In the genomic region with DNA sequence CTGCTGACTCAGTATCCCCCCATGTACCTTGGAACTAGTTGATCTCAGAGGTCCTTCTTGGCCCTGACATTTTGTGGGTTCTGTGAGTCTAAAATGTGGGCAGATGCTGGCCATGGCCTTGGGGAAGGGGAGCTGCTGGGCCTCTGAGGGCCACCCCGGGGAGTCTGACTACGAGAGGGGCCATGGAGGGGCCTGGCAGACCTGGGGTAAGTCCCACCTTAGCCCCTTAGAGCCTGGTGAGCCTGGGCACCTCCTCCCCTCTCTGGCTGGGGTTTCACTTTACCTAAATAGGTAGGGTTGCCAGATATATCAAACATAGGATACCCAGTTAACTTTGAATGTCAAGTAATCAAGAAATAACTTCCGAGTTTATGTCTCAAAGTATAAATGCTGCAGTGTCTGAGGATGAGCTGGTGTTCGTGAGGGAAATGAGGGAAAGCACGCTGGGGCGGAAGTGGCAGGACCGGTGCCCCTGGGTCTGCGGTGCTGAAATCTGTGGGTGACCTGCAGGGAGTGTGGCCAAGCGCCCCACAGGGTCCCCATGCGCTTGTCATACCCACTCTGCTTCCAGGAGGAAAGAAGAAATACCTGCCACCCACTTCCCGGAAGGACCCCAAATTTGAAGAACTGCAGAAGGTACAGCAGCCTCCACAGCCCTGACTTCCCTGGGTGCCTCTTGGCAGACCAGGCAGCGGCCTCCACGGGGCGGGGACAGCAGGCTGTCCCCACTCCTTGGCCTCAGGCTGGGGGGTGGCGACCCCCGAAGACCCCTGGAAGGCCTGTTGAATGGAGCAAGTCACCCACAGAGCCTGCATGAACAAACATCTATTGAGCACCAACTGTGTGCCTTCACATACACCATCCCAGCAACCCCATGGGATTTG, we compare ENCODE assay signal across 1 cellular context.
TF ChIP-seq lines count a peak whose summit lies in the region.

No MANE protein-coding gene starts in this region.

TF ChIP-seq in GM23338, 12 proteins besides CTCF, POLR2A, EP300 and RAD21 (continued from another document):
- TF ChIP-seq, protein P1, sequence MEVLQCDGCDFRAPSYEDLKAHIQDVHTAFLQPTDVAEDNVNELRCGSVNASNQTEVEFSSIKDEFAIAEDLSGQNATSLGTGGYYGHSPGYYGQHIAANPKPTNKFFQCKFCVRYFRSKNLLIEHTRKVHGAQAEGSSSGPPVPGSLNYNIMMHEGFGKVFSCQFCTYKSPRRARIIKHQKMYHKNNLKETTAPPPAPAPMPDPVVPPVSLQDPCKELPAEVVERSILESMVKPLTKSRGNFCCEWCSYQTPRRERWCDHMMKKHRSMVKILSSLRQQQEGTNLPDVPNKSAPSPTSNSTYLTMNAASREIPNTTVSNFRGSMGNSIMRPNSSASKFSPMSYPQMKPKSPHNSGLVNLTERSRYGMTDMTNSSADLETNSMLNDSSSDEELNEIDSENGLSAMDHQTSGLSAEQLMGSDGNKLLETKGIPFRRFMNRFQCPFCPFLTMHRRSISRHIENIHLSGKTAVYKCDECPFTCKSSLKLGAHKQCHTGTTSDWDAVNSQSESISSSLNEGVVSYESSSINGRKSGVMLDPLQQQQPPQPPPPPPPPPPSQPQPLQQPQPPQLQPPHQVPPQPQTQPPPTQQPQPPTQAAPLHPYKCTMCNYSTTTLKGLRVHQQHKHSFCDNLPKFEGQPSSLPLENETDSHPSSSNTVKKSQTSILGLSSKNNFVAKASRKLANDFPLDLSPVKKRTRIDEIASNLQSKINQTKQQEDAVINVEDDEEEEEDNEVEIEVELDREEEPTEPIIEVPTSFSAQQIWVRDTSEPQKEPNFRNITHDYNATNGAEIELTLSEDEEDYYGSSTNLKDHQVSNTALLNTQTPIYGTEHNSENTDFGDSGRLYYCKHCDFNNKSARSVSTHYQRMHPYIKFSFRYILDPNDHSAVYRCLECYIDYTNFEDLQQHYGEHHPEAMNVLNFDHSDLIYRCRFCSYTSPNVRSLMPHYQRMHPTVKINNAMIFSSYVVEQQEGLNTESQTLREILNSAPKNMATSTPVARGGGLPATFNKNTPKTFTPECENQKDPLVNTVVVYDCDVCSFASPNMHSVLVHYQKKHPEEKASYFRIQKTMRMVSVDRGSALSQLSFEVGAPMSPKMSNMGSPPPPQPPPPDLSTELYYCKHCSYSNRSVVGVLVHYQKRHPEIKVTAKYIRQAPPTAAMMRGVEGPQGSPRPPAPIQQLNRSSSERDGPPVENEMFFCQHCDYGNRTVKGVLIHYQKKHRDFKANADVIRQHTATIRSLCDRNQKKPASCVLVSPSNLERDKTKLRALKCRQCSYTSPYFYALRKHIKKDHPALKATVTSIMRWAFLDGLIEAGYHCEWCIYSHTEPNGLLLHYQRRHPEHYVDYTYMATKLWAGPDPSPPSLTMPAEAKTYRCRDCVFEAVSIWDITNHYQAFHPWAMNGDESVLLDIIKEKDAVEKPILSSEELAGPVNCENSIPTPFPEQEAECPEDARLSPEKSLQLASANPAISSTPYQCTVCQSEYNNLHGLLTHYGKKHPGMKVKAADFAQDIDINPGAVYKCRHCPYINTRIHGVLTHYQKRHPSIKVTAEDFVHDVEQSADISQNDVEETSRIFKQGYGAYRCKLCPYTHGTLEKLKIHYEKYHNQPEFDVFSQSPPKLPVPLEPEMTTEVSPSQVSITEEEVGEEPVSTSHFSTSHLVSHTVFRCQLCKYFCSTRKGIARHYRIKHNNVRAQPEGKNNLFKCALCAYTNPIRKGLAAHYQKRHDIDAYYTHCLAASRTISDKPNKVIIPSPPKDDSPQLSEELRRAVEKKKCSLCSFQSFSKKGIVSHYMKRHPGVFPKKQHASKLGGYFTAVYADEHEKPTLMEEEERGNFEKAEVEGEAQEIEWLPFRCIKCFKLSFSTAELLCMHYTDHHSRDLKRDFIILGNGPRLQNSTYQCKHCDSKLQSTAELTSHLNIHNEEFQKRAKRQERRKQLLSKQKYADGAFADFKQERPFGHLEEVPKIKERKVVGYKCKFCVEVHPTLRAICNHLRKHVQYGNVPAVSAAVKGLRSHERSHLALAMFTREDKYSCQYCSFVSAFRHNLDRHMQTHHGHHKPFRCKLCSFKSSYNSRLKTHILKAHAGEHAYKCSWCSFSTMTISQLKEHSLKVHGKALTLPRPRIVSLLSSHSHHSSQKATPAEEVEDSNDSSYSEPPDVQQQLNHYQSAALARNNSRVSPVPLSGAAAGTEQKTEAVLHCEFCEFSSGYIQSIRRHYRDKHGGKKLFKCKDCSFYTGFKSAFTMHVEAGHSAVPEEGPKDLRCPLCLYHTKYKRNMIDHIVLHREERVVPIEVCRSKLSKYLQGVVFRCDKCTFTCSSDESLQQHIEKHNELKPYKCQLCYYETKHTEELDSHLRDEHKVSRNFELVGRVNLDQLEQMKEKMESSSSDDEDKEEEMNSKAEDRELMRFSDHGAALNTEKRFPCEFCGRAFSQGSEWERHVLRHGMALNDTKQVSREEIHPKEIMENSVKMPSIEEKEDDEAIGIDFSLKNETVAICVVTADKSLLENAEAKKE (CRISPR knock-in tag; IDR thresholded peaks at IDR 0.05) = no peak
- TF ChIP-seq POLR2AphosphoS5 (IDR thresholded peaks at IDR 0.05; ENCODE audit: low read depth) (no peak), ZNF114 (CRISPR knock-in tag; IDR thresholded peaks at IDR 0.05) (no peak), CREB1 (CRISPR knock-in tag; IDR thresholded peaks at IDR 0.05; ENCODE audit: low read depth) (no peak), ZNF331 (CRISPR knock-in tag; IDR thresholded peaks at IDR 0.05; ENCODE audit: low read depth) (no peak), EZH2phosphoT487 (IDR thresholded peaks at IDR 0.05; ENCODE audit: unreplicated experiment) (no peak), JUNB (IDR thresholded peaks at IDR 0.05; ENCODE audit: unreplicated experiment) (no peak)
- TF ChIP-seq, protein P2, sequence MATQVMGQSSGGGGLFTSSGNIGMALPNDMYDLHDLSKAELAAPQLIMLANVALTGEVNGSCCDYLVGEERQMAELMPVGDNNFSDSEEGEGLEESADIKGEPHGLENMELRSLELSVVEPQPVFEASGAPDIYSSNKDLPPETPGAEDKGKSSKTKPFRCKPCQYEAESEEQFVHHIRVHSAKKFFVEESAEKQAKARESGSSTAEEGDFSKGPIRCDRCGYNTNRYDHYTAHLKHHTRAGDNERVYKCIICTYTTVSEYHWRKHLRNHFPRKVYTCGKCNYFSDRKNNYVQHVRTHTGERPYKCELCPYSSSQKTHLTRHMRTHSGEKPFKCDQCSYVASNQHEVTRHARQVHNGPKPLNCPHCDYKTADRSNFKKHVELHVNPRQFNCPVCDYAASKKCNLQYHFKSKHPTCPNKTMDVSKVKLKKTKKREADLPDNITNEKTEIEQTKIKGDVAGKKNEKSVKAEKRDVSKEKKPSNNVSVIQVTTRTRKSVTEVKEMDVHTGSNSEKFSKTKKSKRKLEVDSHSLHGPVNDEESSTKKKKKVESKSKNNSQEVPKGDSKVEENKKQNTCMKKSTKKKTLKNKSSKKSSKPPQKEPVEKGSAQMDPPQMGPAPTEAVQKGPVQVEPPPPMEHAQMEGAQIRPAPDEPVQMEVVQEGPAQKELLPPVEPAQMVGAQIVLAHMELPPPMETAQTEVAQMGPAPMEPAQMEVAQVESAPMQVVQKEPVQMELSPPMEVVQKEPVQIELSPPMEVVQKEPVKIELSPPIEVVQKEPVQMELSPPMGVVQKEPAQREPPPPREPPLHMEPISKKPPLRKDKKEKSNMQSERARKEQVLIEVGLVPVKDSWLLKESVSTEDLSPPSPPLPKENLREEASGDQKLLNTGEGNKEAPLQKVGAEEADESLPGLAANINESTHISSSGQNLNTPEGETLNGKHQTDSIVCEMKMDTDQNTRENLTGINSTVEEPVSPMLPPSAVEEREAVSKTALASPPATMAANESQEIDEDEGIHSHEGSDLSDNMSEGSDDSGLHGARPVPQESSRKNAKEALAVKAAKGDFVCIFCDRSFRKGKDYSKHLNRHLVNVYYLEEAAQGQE (IDR thresholded peaks at IDR 0.05; ENCODE audit: unreplicated experiment) = no peak
